15 cellular contexts compared by ENCODE assay signal in the genomic region with DNA sequence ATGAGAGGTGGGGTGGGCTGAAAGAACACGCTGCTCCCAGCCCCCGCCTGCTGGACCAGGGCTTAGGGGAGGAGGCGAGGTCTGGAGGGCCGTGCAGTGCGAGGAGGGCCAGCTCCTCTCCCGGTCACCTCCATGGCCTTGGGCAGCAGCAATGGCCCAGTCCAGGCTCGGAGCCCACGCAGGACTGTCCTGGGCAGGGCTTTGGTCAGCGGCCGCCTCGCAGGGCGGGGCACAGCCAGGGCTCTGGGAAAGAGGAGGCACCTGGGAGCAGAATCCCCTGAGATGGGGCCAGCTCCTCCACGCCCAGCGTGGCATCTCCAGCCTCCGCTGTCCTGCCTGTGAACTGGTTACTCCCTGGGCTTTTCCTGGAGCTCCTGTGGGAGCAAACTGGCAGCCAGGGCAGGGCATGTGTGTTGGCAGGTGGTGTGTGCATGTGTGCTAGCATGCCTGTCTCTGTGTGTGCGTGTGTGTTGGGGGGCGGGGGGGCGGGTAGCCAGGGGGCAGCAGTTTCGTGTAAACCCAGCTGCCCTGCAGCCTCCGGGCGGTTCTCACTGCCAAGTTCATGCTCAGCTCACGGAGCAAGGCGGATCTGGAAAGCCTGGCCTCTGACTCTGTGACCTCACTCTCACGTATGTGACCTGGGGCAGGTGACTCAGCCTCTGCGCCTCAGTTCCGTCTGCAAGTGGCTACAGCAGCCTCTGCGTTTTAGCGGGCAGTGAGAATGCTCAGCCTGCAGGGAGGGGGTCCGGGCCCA. TPM values are rescaled to one million over a fixed set of nuclear protein-coding genes. Genes with fewer than 3 reads are reported as not detected.
A peak's percentile ranks its signal among the peaks of the same experiment; 100 is the strongest.
DNase-seq lines count a peak whose midpoint lies in the region; ATAC-seq and TF ChIP-seq lines count a peak whose summit lies in the region.
"Had no signal": no experiment of that assay in that cellular context is flagged by ENCODE, and none has a peak within 500 bp of the region (broad histone marks: within the 10 kb centered on the region; RNA-seq: fewer than 3 reads in every experiment).

No MANE protein-coding gene starts in this region.

- peak overlapping the region; percentile 82 for H3K14ac ChIP-seq in neuronal stem cell (ENCODE audit: low read length)

- no peak overlapping the region for H2BK120ac ChIP-seq in neuronal stem cell (ENCODE audit: low read depth, low read length)

- H2BK12ac ChIP-seq in neuronal stem cell (ENCODE audit: low read length) = no peak overlapping the region

- no peak for TF ChIP-seq CTCF in GM23338 (conservative IDR thresholded peaks at IDR 0.05; ENCODE audit: low read depth in 2 of 2)
- no peak for TF ChIP-seq CTCF in OCI-LY3 (IDR thresholded peaks at IDR 0.05; ENCODE audit: low read depth, low read length)

- H2AK5ac ChIP-seq in neuronal stem cell (ENCODE audit: low read depth, low read length) = peak overlapping the region; percentile 96

- peak overlapping the region; percentile 65 for H3K23ac ChIP-seq in neuronal stem cell (ENCODE audit: low read depth, low read length, poor library complexity)

- no peak overlapping the region for H3K4ac ChIP-seq in neuronal stem cell (ENCODE audit: low read length)

- no peaks in the 10 kb centered on the region for H3K9me2 ChIP-seq in GM23338 (ENCODE audit: insufficient read depth)

- H3K4me3 ChIP-seq in GM23338 (no peak overlapping the region), OCI-LY3 (ENCODE audit: low read length) (no peak overlapping the region), duodenal mucosa (ENCODE audit: low read depth in 1 of 2, low read length in 2 of 2) (no peak overlapping the region), neuronal stem cell (ENCODE audit: low read length in 2 of 2) (no peak overlapping the region)
- H3K4me3 ChIP-seq: right atrium auricular region, SJCRH30 had no signal

- H3K36me3 ChIP-seq in GM23338 (ENCODE audit: insufficient read depth) = no peaks in the 10 kb centered on the region
- H3K36me3 ChIP-seq in OCI-LY3 (replicated peaks; ENCODE audit: low read depth, low read length) = no peaks in the 10 kb centered on the region
- peaks cover 0 to 7% of the 10 kb centered on the region in 2 donors for H3K36me3 ChIP-seq in duodenal mucosa (ENCODE audit: control insufficient read depth in 1 of 2, insufficient read depth in 2 of 2, low read length in 2 of 2)
- H3K36me3 ChIP-seq in neuronal stem cell (replicated peaks in 1 of 2; ENCODE audit: control insufficient read depth in 2 of 2, insufficient read depth in 2 of 2, low read length in 2 of 2) = no peaks in the 10 kb centered on the region
- H3K36me3 ChIP-seq: right atrium auricular region, SJCRH30 had no signal

- H3K4me1 ChIP-seq in GM23338 (ENCODE audit: insufficient read depth) = no peaks in the 10 kb centered on the region
- no peaks in the 10 kb centered on the region for H3K4me1 ChIP-seq in OCI-LY3 (ENCODE audit: low read length)
- peaks cover 23 to 29% of the 10 kb centered on the region in 2 donors for H3K4me1 ChIP-seq in duodenal mucosa (ENCODE audit: control insufficient read depth in 1 of 2, insufficient read depth in 2 of 2, low read length in 2 of 2)
- peaks cover 0 to 2% of the 10 kb centered on the region in 2 donors for H3K4me1 ChIP-seq in neuronal stem cell (ENCODE audit: control insufficient read depth in 2 of 2, insufficient read depth in 1 of 2, low read depth in 1 of 2, low read length in 2 of 2)
- H3K4me1 ChIP-seq: right atrium auricular region, SJCRH30 had no signal

- no peak overlapping the region for H4K8ac ChIP-seq in neuronal stem cell (ENCODE audit: low read depth, low read length)

- no peak overlapping the region for H2AFZ ChIP-seq in GM23338
- no peak overlapping the region for H2AFZ ChIP-seq in OCI-LY3 (ENCODE audit: low read depth, low read length)
- H2AFZ ChIP-seq in neuronal stem cell (ENCODE audit: low read length) = no peak overlapping the region

- H3K18ac ChIP-seq in neuronal stem cell (ENCODE audit: low read length) = peak overlapping the region; percentile 80

- H3K36me3 Mint-ChIP-seq in GM23338 (ENCODE audit: low read depth) = peaks cover 5% of the 10 kb centered on the region; the same call in 1 of the 3 replicates
- H3K36me3 Mint-ChIP-seq: brain; immature natural killer cell; naive thymus-derived CD8-positive, alpha-beta T cell; WTC11 had no signal

- H3K4me2 ChIP-seq in GM23338 (no peak overlapping the region), OCI-LY3 (ENCODE audit: low read length) (0 out of 2 replicates have a peak overlapping the region, but pooled peaks have one; percentile 28), neuronal stem cell (ENCODE audit: insufficient read depth, low read length, poor library complexity, severe bottlenecking) (no peak overlapping the region)

- H4K20me1 ChIP-seq in GM23338 (replicated peaks; ENCODE audit: insufficient read depth) (no peaks in the 10 kb centered on the region), OCI-LY3 (ENCODE audit: insufficient read depth, low read length) (no peaks in the 10 kb centered on the region)

- peaks cover 14% of the 10 kb centered on the region for H3K9me3 Mint-ChIP-seq in GM23338
- H3K9me3 Mint-ChIP-seq: activated T-helper 2 cell treated with anti-CD3 and anti-CD28 coated beads, Interferon-gamma antibody, Interleukin-2, Interleukin-4, amounts not matched to agents 10 μg/mL and 5 μg/mL and 100 μg/mL, durations not matched to agents 14 hours and 24 hours and 36 hours; immature natural killer cell; WTC11 had no signal

- 0 out of 2 replicates have a peak, but pooled peaks cover 2% of the 10 kb centered on the region for H3F3A ChIP-seq in GM23338 (replicated peaks; ENCODE audit: low read depth)

- H3K9ac ChIP-seq in OCI-LY3 (ENCODE audit: low read length) (no peak overlapping the region), duodenal mucosa (ENCODE audit: low read depth in 1 of 2, low read length in 2 of 2) (no peak overlapping the region), neuronal stem cell (ENCODE audit: low read depth, low read length, poor library complexity) (no peak overlapping the region)

- peak overlapping the region; percentile 82 for H2BK5ac ChIP-seq in neuronal stem cell (ENCODE audit: low read length)

- peak overlapping the region; percentile 24 for H2BK15ac ChIP-seq in neuronal stem cell (ENCODE audit: low read length)

- peak overlapping the region; percentile 52 for H3K27ac Mint-ChIP-seq in GM23338
- H3K27ac Mint-ChIP-seq: activated T-helper 2 cell treated with anti-CD3 and anti-CD28 coated beads, Interferon-gamma antibody, Interleukin-2, Interleukin-4, amounts not matched to agents 10 μg/mL and 5 μg/mL and 100 μg/mL, durations not matched to agents 14 hours and 24 hours and 36 hours; brain; immature natural killer cell; naive thymus-derived CD8-positive, alpha-beta T cell; WTC11 had no signal

- peaks cover 5% of the 10 kb centered on the region for H3K27me3 Mint-ChIP-seq in GM23338 (ENCODE audit: insufficient read depth, low read depth, poor library complexity)
- H3K27me3 Mint-ChIP-seq: brain had no signal

- H3K4me3 Mint-ChIP-seq in GM23338 = no peak overlapping the region
- H3K4me3 Mint-ChIP-seq: brain; immature natural killer cell; naive thymus-derived CD8-positive, alpha-beta T cell; WTC11 had no signal

- H3K27me3 ChIP-seq in GM23338 (ENCODE audit: insufficient read depth) = no peaks in the 10 kb centered on the region
- peaks cover 3% of the 10 kb centered on the region; the same call in 1 of the 2 replicates for H3K27me3 ChIP-seq in OCI-LY3 (ENCODE audit: low read depth, low read length)
- no peaks in the 10 kb centered on the region for H3K27me3 ChIP-seq in duodenal mucosa (ENCODE audit: control insufficient read depth in 1 of 2, insufficient read depth in 2 of 2, low read length in 2 of 2)
- no peaks in the 10 kb centered on the region for H3K27me3 ChIP-seq in neuronal stem cell (ENCODE audit: control insufficient read depth in 3 of 3, insufficient read depth in 3 of 3, low read depth in 1 of 3, low read length in 3 of 3)
- H3K27me3 ChIP-seq: right atrium auricular region had no signal

- intact Hi-C loops in left ventricle myocardium superior (cut with micrococcal nuclease) = no loop called here

- H3K9me3 ChIP-seq in OCI-LY3 (ENCODE audit: insufficient read depth, low read length) = no peaks in the 10 kb centered on the region
- no peaks in the 10 kb centered on the region for H3K9me3 ChIP-seq in duodenal mucosa (ENCODE audit: control insufficient read depth in 1 of 2, low read length in 2 of 2)
- H3K9me3 ChIP-seq in neuronal stem cell (replicated peaks in 1 of 2; ENCODE audit: control insufficient read depth in 2 of 2, insufficient read depth in 1 of 2, low read depth in 1 of 2, low read length in 2 of 2) = peaks cover 0 to 9% of the 10 kb centered on the region in 2 donors
- H3K9me3 ChIP-seq: right atrium auricular region, SJCRH30 had no signal

- H3K27ac ChIP-seq in GM23338 (ENCODE audit: low read depth) (no peak overlapping the region), OCI-LY3 (ENCODE audit: low read length) (no peak overlapping the region), duodenal mucosa (ENCODE audit: low read depth, low read length) (peak overlapping the region; percentile 42), neuronal stem cell (replicated peaks; ENCODE audit: low read length) (no peak overlapping the region)
- H3K27ac ChIP-seq: right atrium auricular region, SJCRH30 had no signal

- DNase-seq in GM23338 (ENCODE audit: low spot score) (no peak), neuronal stem cell (ENCODE audit: low spot score) (no peak), NCI-H1092 treated with DMSO at 0.1 percent for 48 hours (lab: John Stamatoyannopoulos, UW) (no peak), LoVo (ENCODE audit: low spot score) (no peak), left ventricle myocardium superior (no peak)
- DNase-seq: immature natural killer cell; naive thymus-derived CD8-positive, alpha-beta T cell; SJCRH30 had no signal

- no peaks in the 10 kb centered on the region for H3K79me2 ChIP-seq in GM23338 (replicated peaks; ENCODE audit: insufficient read depth)
- no peaks in the 10 kb centered on the region for H3K79me2 ChIP-seq in OCI-LY3 (ENCODE audit: low read length)

- peaks cover 2% of the 10 kb centered on the region; the same call in 1 of the 3 replicates for H3K4me1 Mint-ChIP-seq in GM23338
- H3K4me1 Mint-ChIP-seq: brain, immature natural killer cell had no signal

- WGBS in neuronal stem cell (ENCODE audit: extremely low coverage in 2 of 2, insufficient read length in 2 of 2, insufficient replicate concordance in 1 of 2), 2 donors = no CpG with 5 or more reads among the region's 29 CpGs

- peaks cover 1% of the 10 kb centered on the region for H3K79me1 ChIP-seq in neuronal stem cell (ENCODE audit: low read depth, low read length)

- peak; percentile 3; the same call in 2 of the 3 replicates for ATAC-seq in GM23338
- no peak for ATAC-seq in left ventricle myocardium superior

- H4K91ac ChIP-seq in neuronal stem cell (ENCODE audit: low read depth, low read length, poor library complexity) = no peak overlapping the region

TF ChIP-seq in GM23338, 12 proteins besides CTCF, POLR2A, EP300 and RAD21 (continues in another document):
- TF ChIP-seq NANOG (IDR thresholded peaks at IDR 0.05; ENCODE audit: borderline replicate concordance) = no peak
- no peak for TF ChIP-seq CREB1 (CRISPR knock-in tag; IDR thresholded peaks at IDR 0.05; ENCODE audit: low read depth)

RNA-seq across cellular contexts. Expression of a gene that starts 27.5 kb away (rescaled TPM):
- 19.1 and 29.3 TPM in 2 replicates for total RNA-seq in GM23338 (2014; rRNA removed; shearing (Covaris generic))
- polyA plus RNA-seq in GM23338 (2016; fragmentation: Nextera tagmentation; extraction: Ambion mirVana) = 11.2 and 12.2 TPM in 2 replicates
- polyA plus RNA-seq in neuronal stem cell (2013, experiment 1 of 2) = 1.5 TPM
- 1.4 TPM for polyA plus RNA-seq in neuronal stem cell (2013, experiment 2 of 2)
- 1.7 TPM for total RNA-seq in left ventricle myocardium superior
- total RNA-seq: activated T-helper 2 cell treated with anti-CD3 and anti-CD28 coated beads, Interferon-gamma antibody, Interleukin-2, Interleukin-4, amounts not matched to agents 10 μg/mL and 5 μg/mL and 100 μg/mL, durations not matched to agents 14 hours and 24 hours and 36 hours; LHCN-M2; naive thymus-derived CD8-positive, alpha-beta T cell had no signal
- polyA plus RNA-seq: immature natural killer cell; naive thymus-derived CD8-positive, alpha-beta T cell had no signal
